ENCODE assay signal across 17 cellular contexts in genomic region chr15:61080209-61081027, GRCh38.
"Had no signal": no experiment of that assay in that cellular context is flagged by ENCODE, and none has a peak within 500 bp of the region (broad histone marks: within the 10 kb centered on the region; RNA-seq: fewer than 3 reads in every experiment).

No MANE protein-coding gene starts in this region.

- H3K9me3 Mint-ChIP-seq: activated naive CD4-positive, alpha-beta T cell treated with anti-CD3 and anti-CD28 coated beads, Interleukin-2, amount 10 ng/mL, durations not matched to agents 7 days and 5 days; activated T-helper 17 cell treated with anti-CD3 and anti-CD28 coated beads, Interleukin-2, amount 50 U/mL, for 72 hours; immature natural killer cell; naive thymus-derived CD8-positive, alpha-beta T cell had no signal

- H3K4me1 ChIP-seq: colonic mucosa had no signal

- H3K4me3 Mint-ChIP-seq: activated naive CD4-positive, alpha-beta T cell treated with anti-CD3 and anti-CD28 coated beads, Interleukin-2, amount 10 ng/mL, durations not matched to agents 7 days and 5 days; activated T-helper 17 cell treated with anti-CD3 and anti-CD28 coated beads, Interleukin-2, amount 50 U/mL, for 72 hours; immature natural killer cell; naive thymus-derived CD8-positive, alpha-beta T cell; T-helper 17 cell had no signal

- H3K27me3 ChIP-seq: adrenal gland, colonic mucosa, right lobe of liver had no signal

- H3K27ac Mint-ChIP-seq: activated naive CD4-positive, alpha-beta T cell treated with anti-CD3 and anti-CD28 coated beads, Interleukin-2, amount 10 ng/mL, durations not matched to agents 7 days and 5 days; activated T-helper 17 cell treated with anti-CD3 and anti-CD28 coated beads, Interleukin-2, amount 50 U/mL, for 72 hours; immature natural killer cell; naive thymus-derived CD8-positive, alpha-beta T cell; progenitor cell of endocrine pancreas; T-helper 17 cell had no signal

- H3K4me1 Mint-ChIP-seq: activated naive CD4-positive, alpha-beta T cell treated with anti-CD3 and anti-CD28 coated beads, Interleukin-2, amount 10 ng/mL, durations not matched to agents 7 days and 5 days; activated T-helper 17 cell treated with anti-CD3 and anti-CD28 coated beads, Interleukin-2, amount 50 U/mL, for 72 hours; naive thymus-derived CD8-positive, alpha-beta T cell had no signal

- DNase-seq: activated CD4-positive, alpha-beta T cell treated with anti-CD3 and anti-CD28 coated beads, Interleukin-2, amount 50 U/mL, for 1 hour; activated naive CD4-positive, alpha-beta T cell treated with anti-CD3 and anti-CD28 coated beads, Interleukin-2, amount 10 ng/mL, durations not matched to agents 7 days and 5 days; activated T-cell treated with anti-CD3 and anti-CD28 coated beads for 4 hours; adrenal gland; caudate nucleus; colonic mucosa; effector CD4-positive, alpha-beta T cell; naive thymus-derived CD8-positive, alpha-beta T cell; occipital lobe; right lobe of liver; stimulated activated CD4-positive, alpha-beta T cell treated with anti-CD3 and anti-CD28 coated beads, Interleukin-2, amount 100 ng/mL, for 48 hours; stimulated activated naive CD4-positive, alpha-beta T cell treated with Interleukin-2 at 50 U/mL for 16 hours; T-helper 17 cell had no signal

- H3K36me3 ChIP-seq: adrenal gland, colonic mucosa, right lobe of liver had no signal

- H3K9me3 ChIP-seq: adrenal gland, colonic mucosa, right lobe of liver had no signal

- H3K27ac ChIP-seq: adrenal gland, colonic mucosa, right lobe of liver had no signal

- ATAC-seq: activated T-helper 17 cell treated with anti-CD3 and anti-CD28 coated beads, Interleukin-2, amount 50 U/mL, for 72 hours; naive thymus-derived CD8-positive, alpha-beta T cell; T-helper 17 cell had no signal

- H3K4me3 ChIP-seq: adrenal gland, colonic mucosa, lung, right lobe of liver had no signal

- H3K36me3 Mint-ChIP-seq: activated naive CD4-positive, alpha-beta T cell treated with anti-CD3 and anti-CD28 coated beads, Interleukin-2, amount 10 ng/mL, durations not matched to agents 7 days and 5 days; immature natural killer cell; naive thymus-derived CD8-positive, alpha-beta T cell had no signal
